In genomic region chr3:186950402-186951093, GRCh38 we compare ENCODE assay signal across 19 cellular contexts. TPM values are rescaled to one million over a fixed set of nuclear protein-coding genes. Genes with fewer than 3 reads are reported as not detected.
A peak's percentile ranks its signal among the peaks of the same experiment; 100 is the strongest.
DNase-seq lines count a peak whose midpoint lies in the region; ATAC-seq, FAIRE-seq and TF ChIP-seq lines count a peak whose summit lies in the region.
"Had no signal": no experiment of that assay in that cellular context is flagged by ENCODE, and none has a peak within 500 bp of the region (broad histone marks: within the 10 kb centered on the region; RNA-seq: fewer than 3 reads in every experiment).

No MANE protein-coding gene starts in this region.

- WGBS in right cardiac atrium, result 82% methylated on average over 3 of the region's 3 CpGs

- ATAC-seq in Right ventricle myocardium superior (ENCODE audit: poor library complexity) (no peak), right cardiac atrium (no peak)
- ATAC-seq: HCT116 had no signal

- TF ChIP-seq CTCF in right atrium auricular region (IDR thresholded peaks at IDR 0.05), result no peak

- no peak for TF ChIP-seq POLR2A in H54 (IDR thresholded peaks at IDR 0.05; ENCODE audit: low read depth, low read length)

- CTCF ChIA-PET in activated CD4-positive, alpha-beta memory T cell treated with anti-CD3 and anti-CD28 coated beads, Interleukin-2, amount 10 ng/mL, durations not matched to agents 7 days and 5 days (lab: Charles Lee), result interaction anchor here (1.4 kb wide), 1 partner anchor 334 kb away, joined by 3 read pairs; no protein-coding TSS in a partner anchor

- peaks cover 0 to 56% of the 10 kb centered on the region in 2 donors for H3K4me1 ChIP-seq in right atrium auricular region
- H3K4me1 ChIP-seq in right cardiac atrium (ENCODE audit: control insufficient read depth, insufficient read depth, low read length), result peaks cover 33% of the 10 kb centered on the region

- DNase-seq in right atrium auricular region (ENCODE audit: low spot score) (no peak), Right ventricle myocardium superior (no peak), right cardiac atrium (peak in 1 of 3 donors; percentile 32), NCI-H2107 treated with DMSO at 0.1 percent for 48 hours (lab: John Stamatoyannopoulos, UW; ENCODE audit: unreplicated experiment) (no peak), H54 (ENCODE audit: insufficient read length, low spot score) (no peak), SIG-M5 (lab: John Stamatoyannopoulos, UW) (no peak)
- DNase-seq in activated CD4-positive, alpha-beta memory T cell treated with anti-CD3 and anti-CD28 coated beads, Interleukin-2, amount 10 ng/mL, durations not matched to agents 7 days and 5 days, result no peak
- DNase-seq: activated naive CD4-positive, alpha-beta T cell treated with anti-CD3 and anti-CD28 coated beads, Interleukin-2, amount 50 U/mL, for 16 hours; glutamatergic neuron; KBM-7; NCI-H2029; NCI-H446 treated with DMSO at 0.1 percent for 48 hours; psoas muscle; stimulated activated CD4-positive, alpha-beta T cell treated with anti-CD3 and anti-CD28 coated beads, Interleukin-4, amount 100 ng/mL, for 4 hours had no signal

- peak overlapping the region; percentile 7 for H3K27ac Mint-ChIP-seq in activated CD4-positive, alpha-beta memory T cell treated with anti-CD3 and anti-CD28 coated beads, Interleukin-2, amount 10 ng/mL, durations not matched to agents 7 days and 5 days
- H3K27ac Mint-ChIP-seq: brain had no signal

- POLR2A ChIA-PET in activated CD4-positive, alpha-beta memory T cell treated with anti-CD3 and anti-CD28 coated beads, Interleukin-2, amount 10 ng/mL, durations not matched to agents 7 days and 5 days (lab: Charles Lee), result interaction anchor here (2.9 kb wide), 1 partner anchor 19 kb away, joined by 15 read pairs; the partner anchor contains the start of gene ST6GAL1

- H3K9me3 Mint-ChIP-seq in activated CD4-positive, alpha-beta memory T cell treated with anti-CD3 and anti-CD28 coated beads, Interleukin-2, amount 10 ng/mL, durations not matched to agents 7 days and 5 days, result peaks cover 8% of the 10 kb centered on the region

- no peak overlapping the region for H3K4me3 ChIP-seq in right atrium auricular region
- no peak overlapping the region for H3K4me3 ChIP-seq in right cardiac atrium (ENCODE audit: low read length)
- H3K4me3 ChIP-seq: lung, psoas muscle had no signal

- H3K27me3 ChIP-seq in right atrium auricular region (no peaks in the 10 kb centered on the region), right cardiac atrium (ENCODE audit: control insufficient read depth, insufficient read depth) (no peaks in the 10 kb centered on the region)

- H3K27ac ChIP-seq in right atrium auricular region (peak overlapping the region; percentile 84 to 91), right cardiac atrium (ENCODE audit: low read length) (peak overlapping the region; percentile 97)
- H3K27ac ChIP-seq: psoas muscle, RWPE1 had no signal

- no peaks in the 10 kb centered on the region for H3K27me3 Mint-ChIP-seq in activated CD4-positive, alpha-beta memory T cell treated with anti-CD3 and anti-CD28 coated beads, Interleukin-2, amount 10 ng/mL, durations not matched to agents 7 days and 5 days

- H3K4me3 Mint-ChIP-seq in activated CD4-positive, alpha-beta memory T cell treated with anti-CD3 and anti-CD28 coated beads, Interleukin-2, amount 10 ng/mL, durations not matched to agents 7 days and 5 days, result no peak overlapping the region
- H3K4me3 Mint-ChIP-seq: brain had no signal

- peaks cover 88% of the 10 kb centered on the region for H3K36me3 Mint-ChIP-seq in activated CD4-positive, alpha-beta memory T cell treated with anti-CD3 and anti-CD28 coated beads, Interleukin-2, amount 10 ng/mL, durations not matched to agents 7 days and 5 days (ENCODE audit: low read depth)

- no peak for FAIRE-seq in H54 (lab: Jason Lieb, UNC)
- FAIRE-seq: D721Med had no signal

- H3K4me1 Mint-ChIP-seq in activated CD4-positive, alpha-beta memory T cell treated with anti-CD3 and anti-CD28 coated beads, Interleukin-2, amount 10 ng/mL, durations not matched to agents 7 days and 5 days, result peaks cover 73% of the 10 kb centered on the region

- intact Hi-C loops in Right ventricle myocardium superior (cut with DNase I) (no loop called here), right cardiac atrium (cut with DNase I) (no loop called here)

- H3K9me3 ChIP-seq in right atrium auricular region, result no peaks in the 10 kb centered on the region
- H3K9me3 ChIP-seq in right cardiac atrium (ENCODE audit: control insufficient read depth, low read length), result no peaks in the 10 kb centered on the region
- H3K9me3 ChIP-seq: psoas muscle had no signal

- no peaks in the 10 kb centered on the region for H3K36me3 ChIP-seq in right atrium auricular region

RNA-seq across cellular contexts. Expression of gene ST6GAL1, which starts 20.2 kb away (rescaled TPM):
- 10 to 100 TPM; 55.1 to 94.3 TPM for total RNA-seq in right atrium auricular region
- total RNA-seq in Right ventricle myocardium superior, result 67.4 TPM
- total RNA-seq in activated CD4-positive, alpha-beta memory T cell treated with anti-CD3 and anti-CD28 coated beads, Interleukin-2, amount 10 ng/mL, durations not matched to agents 7 days and 5 days, result 100 to 1,000 TPM; 116 to 128 TPM
- 10 to 100 TPM; 63.3 to 69.2 (median 65.7) TPM for total RNA-seq in right cardiac atrium
- 25.2 TPM for polyA plus RNA-seq in right cardiac atrium
